In the genomic region with DNA sequence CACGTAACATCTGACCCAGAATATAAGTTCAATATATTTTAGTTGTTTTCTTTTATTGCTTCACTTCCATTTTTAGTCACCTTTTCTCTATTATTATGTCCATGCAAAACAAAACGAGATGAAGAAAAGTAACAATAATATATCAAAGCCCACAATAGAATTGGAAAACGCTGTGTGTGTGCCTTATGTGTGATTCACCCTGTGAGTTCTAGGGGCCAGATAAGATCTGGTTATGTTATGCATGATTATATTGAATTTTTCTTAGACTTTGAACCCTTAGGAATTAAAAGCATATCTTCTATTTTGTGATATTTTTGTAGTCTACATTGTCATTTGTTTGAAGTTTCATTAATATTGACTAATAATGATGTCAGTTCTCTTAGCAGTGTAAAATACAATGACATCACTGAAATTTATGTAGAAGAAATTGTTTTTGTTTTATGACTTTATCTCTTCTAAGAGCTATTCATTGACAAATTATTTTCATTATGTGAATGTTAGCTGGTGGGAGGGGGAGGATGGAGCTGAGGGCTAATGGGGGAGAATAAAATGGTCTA, we compare ENCODE assay signal across 27 cellular contexts.
"Had no signal": no experiment of that assay in that cellular context is flagged by ENCODE, and none has a peak within 500 bp of the region (broad histone marks: within the 10 kb centered on the region; RNA-seq: fewer than 3 reads in every experiment).

No MANE protein-coding gene starts in this region.

- H3K27ac ChIP-seq: stomach, suprapubic skin, testis, thoracic aorta, thyroid gland, tibial artery, tibial nerve, transverse colon, upper lobe of left lung, upper lobe of right lung, uterus, vagina had no signal

- H3K4me1 ChIP-seq: stomach, suprapubic skin, testis, thyroid gland, tibial artery, tibial nerve, transverse colon, upper lobe of left lung, upper lobe of right lung, uterus, vagina had no signal

- ATAC-seq: stimulated activated effector memory CD8-positive, alpha-beta T cell treated with anti-CD3 and anti-CD28 coated beads, Interleukin-12 subunit alpha, Interleukin-12 subunit beta, amount 100 ng/mL, for 72 hours; stimulated activated memory B cell treated with anti-CD40 and anti-IgM and Interleukin-4, amounts not matched to agents 10 μg/mL and 1 μg/mL and 100 μg/mL, for 72 hours; stimulated activated naive B cell treated with anti-CD40 and anti-IgM and Interleukin-4, amounts not matched to agents 10 μg/mL and 1 μg/mL and 100 μg/mL, for 72 hours; stimulated activated naive CD8-positive, alpha-beta T cell treated with anti-CD3 and anti-CD28 coated beads, Interleukin-15, amount 100 ng/mL, for 72 hours; stimulated activated naive CD8-positive, alpha-beta T cell treated with anti-CD3 and anti-CD28 coated beads, Interleukin-15, Interleukin-2, amounts not matched to agents 100 U/mL and 50 U/mL, for 24 hours; upper lobe of right lung had no signal

- H3K36me3 ChIP-seq: stomach, suprapubic skin, thoracic aorta, thyroid gland, tibial artery, tibial nerve, transverse colon, upper lobe of left lung, upper lobe of right lung, uterus, vagina had no signal

- H3K27me3 ChIP-seq: stomach, suprapubic skin, testis, thyroid gland, tibial artery, tibial nerve, transverse colon, upper lobe of left lung, upper lobe of right lung, uterus, vagina had no signal

- DNase-seq: stimulated activated CD4-positive, alpha-beta T cell treated with anti-CD3 and anti-CD28 coated beads, Interleukin-2, amount 100 ng/mL, for 48 hours; stimulated activated CD4-positive, alpha-beta T cell treated with anti-CD3 and anti-CD28 coated beads, Interleukin-4, amount 100 ng/mL, for 1 hour; stimulated activated CD4-positive, alpha-beta T cell treated with anti-CD3 and anti-CD28 coated beads, Interleukin-4, amount 100 ng/mL, for 24 hours; stimulated activated CD4-positive, alpha-beta T cell treated with anti-CD3 and anti-CD28 coated beads, Interleukin-4, amount 100 ng/mL, for 4 hours; stimulated activated CD8-positive, alpha-beta memory T cell treated with anti-CD3 and anti-CD28 coated beads, Interleukin-4, amount 100 ng/mL, for 48 hours; stimulated activated naive B cell treated with anti-CD40 and anti-IgM and Interleukin-4, amounts not matched to agents 10 μg/mL and 1 μg/mL and 100 μg/mL, for 72 hours; stimulated activated naive CD4-positive, alpha-beta T cell; stimulated activated naive CD4-positive, alpha-beta T cell treated with Interleukin-2 at 50 U/mL for 16 hours; stimulated activated naive CD8-positive, alpha-beta T cell treated with anti-CD3 and anti-CD28 coated beads, Interleukin-15, amount 100 ng/mL, for 72 hours; stimulated activated naive CD8-positive, alpha-beta T cell treated with anti-CD3 and anti-CD28 coated beads, Interleukin-15, Interleukin-2, amounts not matched to agents 100 U/mL and 50 U/mL, for 24 hours; stomach; substantia nigra; testis; thyroid gland; tibial artery; transverse colon; trophoblast cell; upper lobe of left lung; upper lobe of right lung; uterus had no signal

- FAIRE-seq: urothelium cell line had no signal

- H3K9me3 ChIP-seq: stomach, suprapubic skin, testis, thoracic aorta, thyroid gland, tibial artery, tibial nerve, transverse colon, upper lobe of left lung, upper lobe of right lung, uterus, vagina had no signal

- H3K4me3 ChIP-seq: stomach, suprapubic skin, testis, thoracic aorta, thyroid gland, tibial artery, tibial nerve, transverse colon, upper lobe of left lung, upper lobe of right lung, uterus, vagina had no signal
